ENCODE assay signal across 14 cellular contexts in genomic region chr6:158460602-158461092, GRCh38.
A peak's percentile ranks its signal among the peaks of the same experiment; 100 is the strongest.
DNase-seq lines count a peak whose midpoint lies in the region; ATAC-seq lines count a peak whose summit lies in the region.
"Had no signal": no experiment of that assay in that cellular context is flagged by ENCODE, and none has a peak within 500 bp of the region (broad histone marks: within the 10 kb centered on the region; RNA-seq: fewer than 3 reads in every experiment).

No MANE protein-coding gene starts in this region.

- DNase-seq in activated naive CD4-positive, alpha-beta T cell treated with anti-CD3 and anti-CD28 coated beads, Interleukin-2, amount 50 U/mL, for 72 hours (ENCODE audit: low spot score in 2 of 2), result no peak
- no peak for DNase-seq in activated naive CD4-positive, alpha-beta T cell (lab: John Stamatoyannopoulos, UW)
- DNase-seq in fibroblast of the conjunctiva (ENCODE audit: low read depth) (peak; percentile 42), CD1c-positive myeloid dendritic cell (ENCODE audit: extremely low spot score) (no peak)
- no peak for DNase-seq in stimulated activated naive CD4-positive, alpha-beta T cell (lab: John Stamatoyannopoulos, UW)
- DNase-seq: activated CD4-positive, alpha-beta memory T cell treated with anti-CD3 and anti-CD28 coated beads, Interleukin-2, amount 10 ng/mL, durations not matched to agents 7 days and 5 days; activated naive CD4-positive, alpha-beta T cell treated with Interleukin-2 at 50 U/mL for 16 hours; NCI-H446; PC-9; stimulated activated CD4-positive, alpha-beta T cell treated with anti-CD3 and anti-CD28 coated beads, Interleukin-12 subunit alpha, Interleukin-12 subunit beta, amount 100 ng/mL, for 4 hours; trophoblast cell had no signal

- H3K27ac Mint-ChIP-seq in activated naive CD4-positive, alpha-beta T cell treated with anti-CD3 and anti-CD28 coated beads, Interleukin-2, amount 50 U/mL, for 72 hours, result peak overlapping the region in 1 of 2 donors; percentile 55
- H3K27ac Mint-ChIP-seq in activated T-helper 17 cell treated with anti-CD3 and anti-CD28 coated beads, Interleukin-2, amount 50 U/mL, for 72 hours, result no peak overlapping the region
- H3K27ac Mint-ChIP-seq: activated CD4-positive, alpha-beta memory T cell treated with anti-CD3 and anti-CD28 coated beads, Interleukin-2, amount 10 ng/mL, durations not matched to agents 7 days and 5 days had no signal

- no peaks in the 10 kb centered on the region for H3K27me3 Mint-ChIP-seq in activated T-helper 17 cell treated with anti-CD3 and anti-CD28 coated beads, Interleukin-2, amount 50 U/mL, for 72 hours
- H3K27me3 Mint-ChIP-seq: activated CD4-positive, alpha-beta memory T cell treated with anti-CD3 and anti-CD28 coated beads, Interleukin-2, amount 10 ng/mL, durations not matched to agents 7 days and 5 days had no signal

- H3K4me1 Mint-ChIP-seq in activated T-helper 17 cell treated with anti-CD3 and anti-CD28 coated beads, Interleukin-2, amount 50 U/mL, for 72 hours, result no peaks in the 10 kb centered on the region

- ATAC-seq in activated naive CD4-positive, alpha-beta T cell treated with anti-CD3 and anti-CD28 coated beads, Interleukin-2, amount 50 U/mL, for 72 hours, result peak; percentile 64 to 71
- ATAC-seq in activated T-helper 17 cell treated with anti-CD3 and anti-CD28 coated beads, Interleukin-2, amount 50 U/mL, for 72 hours (replicated peaks), result peak; percentile 83
- ATAC-seq in HG03460 (IDR thresholded peaks at IDR 0.05; ENCODE audit: unreplicated experiment) (no peak), GM18520 (IDR thresholded peaks at IDR 0.05; ENCODE audit: unreplicated experiment) (no peak)

- H3K36me3 Mint-ChIP-seq in activated naive CD4-positive, alpha-beta T cell treated with anti-CD3 and anti-CD28 coated beads, Interleukin-2, amount 50 U/mL, for 72 hours, result peaks cover 0 to 11% of the 10 kb centered on the region in 2 donors
- peaks cover 51% of the 10 kb centered on the region for H3K36me3 Mint-ChIP-seq in activated T-helper 17 cell treated with anti-CD3 and anti-CD28 coated beads, Interleukin-2, amount 50 U/mL, for 72 hours (ENCODE audit: low read depth)

- H3K4me3 Mint-ChIP-seq in activated T-helper 17 cell treated with anti-CD3 and anti-CD28 coated beads, Interleukin-2, amount 50 U/mL, for 72 hours, result no peak overlapping the region
- H3K4me3 Mint-ChIP-seq: activated CD4-positive, alpha-beta memory T cell treated with anti-CD3 and anti-CD28 coated beads, Interleukin-2, amount 10 ng/mL, durations not matched to agents 7 days and 5 days had no signal

- no peaks in the 10 kb centered on the region for H3K9me3 Mint-ChIP-seq in activated naive CD4-positive, alpha-beta T cell treated with anti-CD3 and anti-CD28 coated beads, Interleukin-2, amount 50 U/mL, for 72 hours
- H3K9me3 Mint-ChIP-seq in activated T-helper 17 cell treated with anti-CD3 and anti-CD28 coated beads, Interleukin-2, amount 50 U/mL, for 72 hours, result no peaks in the 10 kb centered on the region
- H3K9me3 Mint-ChIP-seq: activated CD4-positive, alpha-beta memory T cell treated with anti-CD3 and anti-CD28 coated beads, Interleukin-2, amount 10 ng/mL, durations not matched to agents 7 days and 5 days had no signal

Comparison
In these comparisons a context has a peak if more than half of its experiments do, and no peak if none do; other contexts are left out.
1. ATAC-seq: peak in activated naive CD4-positive, alpha-beta T cell treated with anti-CD3 and anti-CD28 coated beads, Interleukin-2, amount 50 U/mL, for 72 hours (2 of 2) and activated T-helper 17 cell treated with anti-CD3 and anti-CD28 coated beads, Interleukin-2, amount 50 U/mL, for 72 hours (single experiment); none in HG03460 (single experiment) and GM18520 (single experiment).